Comparison of ENCODE assay signal across 4 cellular contexts in genomic region chr7:135775915-135776314, GRCh38. TPM values are rescaled to one million over a fixed set of nuclear protein-coding genes. Genes with fewer than 3 reads are reported as not detected.
"Had no signal": no experiment of that assay in that cellular context is flagged by ENCODE, and none has a peak within 500 bp of the region (broad histone marks: within the 10 kb centered on the region; RNA-seq: fewer than 3 reads in every experiment).

No MANE protein-coding gene starts in this region.

RNA-seq across cellular contexts. Expression of gene FAM180A, which starts 27.3 kb away (rescaled TPM):
- total RNA-seq: H1, H9, HT-29 had no signal
- polyA plus RNA-seq: H1, IgD-negative memory B cell had no signal

RNA-seq across cellular contexts. Expression of gene SLC13A4, which starts 47.9 kb away (rescaled TPM):
- total RNA-seq: HT-29 had no signal
